Comparison of ENCODE assay signal across 9 cellular contexts in the genomic region with DNA sequence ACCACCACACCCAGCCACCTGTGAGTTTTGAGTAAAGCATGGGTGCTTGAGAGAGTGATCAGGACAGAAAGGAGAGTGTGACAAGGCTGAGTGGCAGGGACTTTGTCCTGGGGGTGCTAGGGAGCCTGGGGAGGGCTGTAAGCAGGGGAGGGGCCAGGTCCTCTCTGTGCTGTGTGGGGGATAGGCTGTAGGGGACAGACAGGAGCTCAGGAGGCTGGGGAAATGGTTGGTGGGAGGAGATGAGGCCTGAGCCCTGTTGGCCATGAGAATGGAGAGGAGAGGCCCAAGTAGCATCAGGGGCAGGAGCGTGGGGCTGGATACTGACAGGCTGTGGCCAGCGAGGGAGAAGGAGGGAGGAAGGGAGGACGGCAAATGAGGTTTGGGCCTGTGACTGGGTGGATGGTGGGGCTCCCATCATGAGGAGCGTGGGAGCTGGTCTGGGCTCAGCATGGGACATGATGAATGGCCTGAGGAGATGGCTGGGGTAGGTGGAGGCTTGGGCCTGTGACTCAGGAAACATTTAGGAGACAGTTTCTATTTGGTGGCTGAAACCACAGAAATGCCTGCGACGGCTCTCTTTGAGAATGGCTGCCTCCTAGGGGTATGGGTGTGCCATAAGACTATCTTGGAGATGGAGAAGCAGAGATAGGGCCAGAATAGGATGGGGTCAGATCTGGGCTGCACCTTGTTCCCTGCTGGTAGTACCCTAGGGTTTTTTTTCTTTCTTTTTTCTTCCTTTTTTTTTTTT. TPM values are rescaled to one million over a fixed set of nuclear protein-coding genes. Genes with fewer than 3 reads are reported as not detected.
DNase-seq lines count a peak whose midpoint lies in the region; ATAC-seq, FAIRE-seq and TF ChIP-seq lines count a peak whose summit lies in the region.
"Had no signal": no experiment of that assay in that cellular context is flagged by ENCODE, and none has a peak within 500 bp of the region (broad histone marks: within the 10 kb centered on the region; RNA-seq: fewer than 3 reads in every experiment).

No MANE protein-coding gene starts in this region.

- H3K4ac ChIP-seq in neuronal stem cell (ENCODE audit: low read length), result no peak overlapping the region

- peak overlapping the region; percentile 89 for H2BK15ac ChIP-seq in neuronal stem cell (ENCODE audit: low read length)

- DNase-seq in activated CD4-positive, alpha-beta T cell treated with anti-CD3 and anti-CD28 coated beads, Interleukin-2, amount 10 ng/mL, durations not matched to agents 24 days and 14 days, result peak; percentile 68
- no peak for DNase-seq in activated CD4-positive, alpha-beta T cell treated with anti-CD3 and anti-CD28 coated beads, Interleukin-2, amount 50 U/mL, for 4 hours
- peak; percentile 88 for DNase-seq in MV-4-11 (lab: John Stamatoyannopoulos, UW)
- peak; percentile 40 for DNase-seq in activated naive CD8-positive, alpha-beta T cell treated with anti-CD3 and anti-CD28 coated beads, Interleukin-2, amount 50 U/mL, for 24 hours
- DNase-seq in neuronal stem cell (ENCODE audit: low spot score), result no peak
- no peak for DNase-seq in GM12892 (ENCODE audit: insufficient read length)
- DNase-seq in NCI-H510A (lab: John Stamatoyannopoulos, UW), result no peak

- no peak overlapping the region for H3K4me3 ChIP-seq in neuronal stem cell (ENCODE audit: low read length in 2 of 2)
- H3K4me3 ChIP-seq: body of pancreas had no signal

- H2BK5ac ChIP-seq in neuronal stem cell (ENCODE audit: low read length), result peak overlapping the region; percentile 5

- peak overlapping the region; percentile 91 for H3K23ac ChIP-seq in neuronal stem cell (ENCODE audit: low read depth, low read length, poor library complexity)

- H3K4me1 Mint-ChIP-seq in activated CD4-positive, alpha-beta T cell treated with anti-CD3 and anti-CD28 coated beads, Interleukin-2, amount 10 ng/mL, durations not matched to agents 24 days and 14 days, result peaks cover 29% of the 10 kb centered on the region
- peaks cover 31% of the 10 kb centered on the region for H3K4me1 Mint-ChIP-seq in activated naive CD8-positive, alpha-beta T cell treated with anti-CD3 and anti-CD28 coated beads, Interleukin-2, amount 50 U/mL, for 24 hours

- ATAC-seq in activated naive CD8-positive, alpha-beta T cell treated with anti-CD3 and anti-CD28 coated beads, Interleukin-2, amount 50 U/mL, for 24 hours, result peak; percentile 52
- ATAC-seq in GM18858 (IDR thresholded peaks at IDR 0.05; ENCODE audit: unreplicated experiment), result no peak
- ATAC-seq: body of pancreas had no signal

- H3K79me1 ChIP-seq in neuronal stem cell (ENCODE audit: low read depth, low read length), result no peaks in the 10 kb centered on the region

- H3K27me3 ChIP-seq in neuronal stem cell (ENCODE audit: control insufficient read depth in 3 of 3, insufficient read depth in 3 of 3, low read depth in 1 of 3, low read length in 3 of 3), result peaks cover 0 to 15% (median 4%) of the 10 kb centered on the region in 3 experiments
- H3K27me3 ChIP-seq: body of pancreas had no signal

- peaks cover 11 to 13% of the 10 kb centered on the region in 2 donors for H3K4me1 ChIP-seq in neuronal stem cell (ENCODE audit: control insufficient read depth in 2 of 2, insufficient read depth in 1 of 2, low read depth in 1 of 2, low read length in 2 of 2)

- H4K91ac ChIP-seq in neuronal stem cell (ENCODE audit: low read depth, low read length, poor library complexity), result no peak overlapping the region

- TF ChIP-seq POLR2A in GM12892 (IDR thresholded peaks at IDR 0.05; ENCODE audit: low read depth, low read length), result no peak

- no peak overlapping the region for H3K4me2 ChIP-seq in neuronal stem cell (ENCODE audit: insufficient read depth, low read length, poor library complexity, severe bottlenecking)

- peak overlapping the region; percentile 45 for H2AFZ ChIP-seq in neuronal stem cell (ENCODE audit: low read length)

- no CpG with 5 or more reads among the region's 6 CpGs for WGBS in neuronal stem cell (ENCODE audit: extremely low coverage in 2 of 2, insufficient read length in 2 of 2, insufficient replicate concordance in 1 of 2), 2 donors

- peak overlapping the region; percentile 17 for H3K14ac ChIP-seq in neuronal stem cell (ENCODE audit: low read length)

- peak overlapping the region; percentile 88 for H2AK5ac ChIP-seq in neuronal stem cell (ENCODE audit: low read depth, low read length)

- H3K27me3 Mint-ChIP-seq in activated CD4-positive, alpha-beta T cell treated with anti-CD3 and anti-CD28 coated beads, Interleukin-2, amount 10 ng/mL, durations not matched to agents 24 days and 14 days, result peaks cover 19% of the 10 kb centered on the region
- H3K27me3 Mint-ChIP-seq in activated naive CD8-positive, alpha-beta T cell treated with anti-CD3 and anti-CD28 coated beads, Interleukin-2, amount 50 U/mL, for 24 hours, result peaks cover 37% of the 10 kb centered on the region

- H3K36me3 Mint-ChIP-seq in activated CD4-positive, alpha-beta T cell treated with anti-CD3 and anti-CD28 coated beads, Interleukin-2, amount 10 ng/mL, durations not matched to agents 24 days and 14 days (ENCODE audit: low read depth), result no peaks in the 10 kb centered on the region
- H3K36me3 Mint-ChIP-seq in activated naive CD8-positive, alpha-beta T cell treated with anti-CD3 and anti-CD28 coated beads, Interleukin-2, amount 50 U/mL, for 24 hours (ENCODE audit: low read depth), result no peaks in the 10 kb centered on the region

- peak overlapping the region; percentile 23 for H4K8ac ChIP-seq in neuronal stem cell (ENCODE audit: low read depth, low read length)

- H3K18ac ChIP-seq in neuronal stem cell (ENCODE audit: low read length), result peak overlapping the region; percentile 85

- H3K9ac ChIP-seq in neuronal stem cell (ENCODE audit: low read depth, low read length, poor library complexity), result peak overlapping the region; percentile 30

- peak overlapping the region; percentile 59 for H3K4me3 Mint-ChIP-seq in activated CD4-positive, alpha-beta T cell treated with anti-CD3 and anti-CD28 coated beads, Interleukin-2, amount 10 ng/mL, durations not matched to agents 24 days and 14 days
- peak overlapping the region; percentile 53 for H3K4me3 Mint-ChIP-seq in activated naive CD8-positive, alpha-beta T cell treated with anti-CD3 and anti-CD28 coated beads, Interleukin-2, amount 50 U/mL, for 24 hours

- H3K36me3 ChIP-seq in neuronal stem cell (replicated peaks in 1 of 2; ENCODE audit: control insufficient read depth in 2 of 2, insufficient read depth in 2 of 2, low read length in 2 of 2), result no peaks in the 10 kb centered on the region

- peak overlapping the region; percentile 83 for H3K27ac Mint-ChIP-seq in activated CD4-positive, alpha-beta T cell treated with anti-CD3 and anti-CD28 coated beads, Interleukin-2, amount 10 ng/mL, durations not matched to agents 24 days and 14 days
- peak overlapping the region; percentile 88 for H3K27ac Mint-ChIP-seq in activated naive CD8-positive, alpha-beta T cell treated with anti-CD3 and anti-CD28 coated beads, Interleukin-2, amount 50 U/mL, for 24 hours

- H3K27ac ChIP-seq in neuronal stem cell (replicated peaks; ENCODE audit: low read length), result no peak overlapping the region
- H3K27ac ChIP-seq: body of pancreas had no signal

- no peaks in the 10 kb centered on the region for H3K9me3 ChIP-seq in neuronal stem cell (replicated peaks in 1 of 2; ENCODE audit: control insufficient read depth in 2 of 2, insufficient read depth in 1 of 2, low read depth in 1 of 2, low read length in 2 of 2)
- H3K9me3 ChIP-seq: body of pancreas had no signal

- H2BK120ac ChIP-seq in neuronal stem cell (ENCODE audit: low read depth, low read length), result no peak overlapping the region

- no peak for FAIRE-seq in GM12892 (lab: Jason Lieb, UNC)

- H2BK12ac ChIP-seq in neuronal stem cell (ENCODE audit: low read length), result peak overlapping the region; percentile 58

- no peaks in the 10 kb centered on the region for H3K9me3 Mint-ChIP-seq in activated CD4-positive, alpha-beta T cell treated with anti-CD3 and anti-CD28 coated beads, Interleukin-2, amount 10 ng/mL, durations not matched to agents 24 days and 14 days
- H3K9me3 Mint-ChIP-seq in activated naive CD8-positive, alpha-beta T cell treated with anti-CD3 and anti-CD28 coated beads, Interleukin-2, amount 50 U/mL, for 24 hours, result no peaks in the 10 kb centered on the region

- intact Hi-C loops in activated CD4-positive, alpha-beta T cell treated with anti-CD3 and anti-CD28 coated beads, Interleukin-2, amount 10 ng/mL, durations not matched to agents 24 days and 14 days (cut with micrococcal nuclease), result loop anchor here (1.0 to 2.0 kb wide), 2 partner anchors 26 to 54 kb away; a partner anchor contains a TSS

RNA-seq across cellular contexts. Expression of a gene that starts 25.0 kb away (rescaled TPM):
- total RNA-seq in activated CD4-positive, alpha-beta T cell treated with anti-CD3 and anti-CD28 coated beads, Interleukin-2, amount 10 ng/mL, durations not matched to agents 24 days and 14 days, result 0.16 and 0.26 TPM in 2 replicates
- polyA plus RNA-seq in neuronal stem cell (2013, experiment 1 of 2), result 0.74 TPM
- 0.72 TPM for polyA plus RNA-seq in neuronal stem cell (2013, experiment 2 of 2)
- polyA plus RNA-seq in GM12892 (2012; ENCODE audit: missing spikeins), result 0.08 TPM

RNA-seq across cellular contexts. Expression of a gene that starts 27.1 kb away (rescaled TPM):
- total RNA-seq in activated CD4-positive, alpha-beta T cell treated with anti-CD3 and anti-CD28 coated beads, Interleukin-2, amount 10 ng/mL, durations not matched to agents 24 days and 14 days, result 75.5 and 77.7 TPM in 2 replicates
- 361 TPM for polyA plus RNA-seq in neuronal stem cell (2013, experiment 1 of 2)
- polyA plus RNA-seq in neuronal stem cell (2013, experiment 2 of 2), result 364 TPM
- 31.9 TPM for polyA plus RNA-seq in GM12892 (2012; ENCODE audit: missing spikeins)

RNA-seq across cellular contexts. Expression of a gene that starts 27.3 kb away (rescaled TPM):
- total RNA-seq in activated CD4-positive, alpha-beta T cell treated with anti-CD3 and anti-CD28 coated beads, Interleukin-2, amount 10 ng/mL, durations not matched to agents 24 days and 14 days, result 89.1 and 90.6 TPM in 2 replicates
- polyA plus RNA-seq in neuronal stem cell (2013, experiment 1 of 2), result 11.2 TPM
- 11.1 TPM for polyA plus RNA-seq in neuronal stem cell (2013, experiment 2 of 2)
- polyA plus RNA-seq in GM12892 (2012; ENCODE audit: missing spikeins), result 11.2 TPM

RNA-seq across cellular contexts. Expression of a gene that starts 36.9 kb away (rescaled TPM):
- 2.4 TPM in 2 replicates for total RNA-seq in activated CD4-positive, alpha-beta T cell treated with anti-CD3 and anti-CD28 coated beads, Interleukin-2, amount 10 ng/mL, durations not matched to agents 24 days and 14 days
- polyA plus RNA-seq in neuronal stem cell (2013, experiment 1 of 2), result 0.52 TPM
- polyA plus RNA-seq in neuronal stem cell (2013, experiment 2 of 2), result 0.69 TPM
- polyA plus RNA-seq in GM12892 (2012; ENCODE audit: missing spikeins), result 0.45 TPM

RNA-seq across cellular contexts. Expression of a gene that starts 50.7 kb away (rescaled TPM):
- total RNA-seq in activated CD4-positive, alpha-beta T cell treated with anti-CD3 and anti-CD28 coated beads, Interleukin-2, amount 10 ng/mL, durations not matched to agents 24 days and 14 days, result 30.6 and 31.6 TPM in 2 replicates
- polyA plus RNA-seq in neuronal stem cell (2013, experiment 1 of 2), result 67.8 TPM
- polyA plus RNA-seq in neuronal stem cell (2013, experiment 2 of 2), result 64.1 TPM
- 15.6 TPM for polyA plus RNA-seq in GM12892 (2012; ENCODE audit: missing spikeins)

Comparison
In these comparisons a context has a peak if more than half of its experiments do, and no peak if none do; other contexts are left out.
1. DNase-seq: peak in activated CD4-positive, alpha-beta T cell treated with anti-CD3 and anti-CD28 coated beads, Interleukin-2, amount 10 ng/mL, durations not matched to agents 24 days and 14 days (single experiment), MV-4-11 (single experiment) and activated naive CD8-positive, alpha-beta T cell treated with anti-CD3 and anti-CD28 coated beads, Interleukin-2, amount 50 U/mL, for 24 hours (single experiment); none in activated CD4-positive, alpha-beta T cell treated with anti-CD3 and anti-CD28 coated beads, Interleukin-2, amount 50 U/mL, for 4 hours (0 of 2), neuronal stem cell (single experiment), GM12892 (single experiment) and NCI-H510A (single experiment).